Comparison of ENCODE assay signal across 10 cellular contexts in the genomic region with DNA sequence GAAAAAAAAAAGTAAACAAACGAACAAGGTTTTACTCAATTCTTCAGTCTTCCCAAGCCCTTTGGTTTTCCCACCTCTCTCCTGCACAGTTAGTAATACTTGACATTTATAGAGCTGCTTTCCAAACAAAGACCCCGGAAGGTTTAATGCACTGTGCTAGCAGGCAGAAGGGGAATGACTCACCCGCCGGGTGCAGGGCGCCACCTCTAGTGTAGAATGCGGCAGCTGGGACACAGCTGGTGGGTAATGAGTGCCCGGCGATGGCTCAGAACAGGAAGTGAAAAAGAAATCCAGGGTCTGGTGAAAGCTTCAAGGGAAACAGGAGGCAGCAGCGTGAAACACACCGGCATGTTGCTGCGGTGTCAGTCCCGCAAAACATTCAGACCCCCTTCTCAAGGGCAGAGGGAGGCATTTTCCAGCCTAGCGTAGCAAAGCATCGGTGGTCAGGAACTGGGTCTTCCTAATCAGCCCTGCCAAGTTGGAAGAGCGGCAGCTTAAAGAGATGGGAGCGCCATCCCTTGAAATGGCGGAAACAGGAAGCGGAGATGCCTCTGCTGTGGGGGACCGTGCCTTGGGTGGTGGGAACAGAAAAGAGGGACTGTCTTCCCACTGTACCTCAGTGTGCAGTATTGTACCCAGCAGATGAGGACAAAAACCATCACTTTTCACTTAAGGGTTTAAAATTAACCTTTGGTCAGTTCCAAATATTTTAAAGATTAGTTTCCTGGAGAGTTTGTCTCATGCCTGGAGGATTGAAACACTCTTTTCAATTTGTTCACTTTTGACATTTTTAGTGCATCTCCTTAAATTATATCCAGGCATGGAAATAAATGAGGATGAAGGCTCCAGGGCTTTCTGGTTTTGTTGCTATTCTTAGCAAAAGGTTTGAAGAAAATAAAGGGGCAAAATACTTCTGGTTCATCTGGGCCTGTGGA.
DNase-seq lines count a peak whose midpoint lies in the region; ATAC-seq and TF ChIP-seq lines count a peak whose summit lies in the region.
"Had no signal": no experiment of that assay in that cellular context is flagged by ENCODE, and none has a peak within 500 bp of the region (broad histone marks: within the 10 kb centered on the region; RNA-seq: fewer than 3 reads in every experiment).

No MANE protein-coding gene starts in this region.

- H3K36me3 Mint-ChIP-seq in type B pancreatic cell, result no peaks in the 10 kb centered on the region
- no peaks in the 10 kb centered on the region for H3K36me3 Mint-ChIP-seq in activated CD8-positive, alpha-beta memory T cell treated with anti-CD3 and anti-CD28 coated beads, Interleukin-2, amount 10 ng/mL, durations not matched to agents 7 days and 5 days

- peak overlapping the region; percentile 60 for H3K27ac Mint-ChIP-seq in type B pancreatic cell
- no peak overlapping the region for H3K27ac Mint-ChIP-seq in activated CD8-positive, alpha-beta memory T cell treated with anti-CD3 and anti-CD28 coated beads, Interleukin-2, amount 10 ng/mL, durations not matched to agents 7 days and 5 days

- no peak for ATAC-seq in activated CD8-positive, alpha-beta memory T cell treated with anti-CD3 and anti-CD28 coated beads, Interleukin-2, amount 10 ng/mL, durations not matched to agents 7 days and 5 days

- H3K4me3 Mint-ChIP-seq in type B pancreatic cell, result no peak overlapping the region
- H3K4me3 Mint-ChIP-seq in activated CD8-positive, alpha-beta memory T cell treated with anti-CD3 and anti-CD28 coated beads, Interleukin-2, amount 10 ng/mL, durations not matched to agents 7 days and 5 days, result no peak overlapping the region

- no peak for TF ChIP-seq CTCF in fibroblast of villous mesenchyme (IDR thresholded peaks at IDR 0.05; ENCODE audit: insufficient read depth, low read depth, low read length)
- TF ChIP-seq CTCF in type B pancreatic cell (conservative IDR thresholded peaks at IDR 0.05), result no peak

- H3K27me3 Mint-ChIP-seq in type B pancreatic cell, result no peaks in the 10 kb centered on the region
- peaks cover 16% of the 10 kb centered on the region for H3K27me3 Mint-ChIP-seq in activated CD8-positive, alpha-beta memory T cell treated with anti-CD3 and anti-CD28 coated beads, Interleukin-2, amount 10 ng/mL, durations not matched to agents 7 days and 5 days

- H3K4me3 ChIP-seq in fibroblast of villous mesenchyme (ENCODE audit: low read depth, low read length), result peak overlapping the region; percentile 38
- H3K4me3 ChIP-seq: adrenal gland, Peyer's patch had no signal

- DNase-seq in NCI-H2081 (lab: John Stamatoyannopoulos, UW), result peak; percentile 15 to 47
- DNase-seq in NCI-H2081 treated with DMSO at 0.1 percent for 48 hours (lab: John Stamatoyannopoulos, UW), result no peak
- DNase-seq in NCI-H345 treated with DMSO at 0.1 percent for 48 hours (lab: John Stamatoyannopoulos, UW; ENCODE audit: unreplicated experiment), result peak; percentile 10
- peak; percentile 96 for DNase-seq in fibroblast of villous mesenchyme (ENCODE audit: low read depth)
- no peak for DNase-seq in type B pancreatic cell (ENCODE audit: extremely low spot score, unreplicated experiment)
- no peak for DNase-seq in activated CD8-positive, alpha-beta memory T cell treated with anti-CD3 and anti-CD28 coated beads, Interleukin-2, amount 10 ng/mL, durations not matched to agents 7 days and 5 days
- no peak for DNase-seq in T-helper 1 cell
- no peak for DNase-seq in NCI-H1048 (lab: John Stamatoyannopoulos, UW)
- DNase-seq: adrenal gland had no signal

- CTCF ChIA-PET in activated CD8-positive, alpha-beta memory T cell treated with anti-CD3 and anti-CD28 coated beads, Interleukin-2, amount 10 ng/mL, durations not matched to agents 7 days and 5 days (lab: Charles Lee), result no interaction called here

- peaks cover 22% of the 10 kb centered on the region for H3K4me1 Mint-ChIP-seq in type B pancreatic cell (ENCODE audit: unreplicated experiment)
- H3K4me1 Mint-ChIP-seq in activated CD8-positive, alpha-beta memory T cell treated with anti-CD3 and anti-CD28 coated beads, Interleukin-2, amount 10 ng/mL, durations not matched to agents 7 days and 5 days, result no peaks in the 10 kb centered on the region

- peaks cover 20% of the 10 kb centered on the region for H3K9me3 Mint-ChIP-seq in type B pancreatic cell
- H3K9me3 Mint-ChIP-seq in activated CD8-positive, alpha-beta memory T cell treated with anti-CD3 and anti-CD28 coated beads, Interleukin-2, amount 10 ng/mL, durations not matched to agents 7 days and 5 days (ENCODE audit: low read depth), result no peaks in the 10 kb centered on the region

Comparison
In these comparisons a context has a peak if more than half of its experiments do, and no peak if none do; other contexts are left out.
1. DNase-seq: peak in NCI-H2081 (2 of 2), NCI-H345 treated with DMSO at 0.1 percent for 48 hours (single experiment) and fibroblast of villous mesenchyme (single experiment); none in NCI-H2081 treated with DMSO at 0.1 percent for 48 hours (single experiment), type B pancreatic cell (single experiment), activated CD8-positive, alpha-beta memory T cell treated with anti-CD3 and anti-CD28 coated beads, Interleukin-2, amount 10 ng/mL, durations not matched to agents 7 days and 5 days (single experiment), T-helper 1 cell (0 of 5) and NCI-H1048 (single experiment).